Comparison of ENCODE assay signal across 8 cellular contexts in the genomic region with DNA sequence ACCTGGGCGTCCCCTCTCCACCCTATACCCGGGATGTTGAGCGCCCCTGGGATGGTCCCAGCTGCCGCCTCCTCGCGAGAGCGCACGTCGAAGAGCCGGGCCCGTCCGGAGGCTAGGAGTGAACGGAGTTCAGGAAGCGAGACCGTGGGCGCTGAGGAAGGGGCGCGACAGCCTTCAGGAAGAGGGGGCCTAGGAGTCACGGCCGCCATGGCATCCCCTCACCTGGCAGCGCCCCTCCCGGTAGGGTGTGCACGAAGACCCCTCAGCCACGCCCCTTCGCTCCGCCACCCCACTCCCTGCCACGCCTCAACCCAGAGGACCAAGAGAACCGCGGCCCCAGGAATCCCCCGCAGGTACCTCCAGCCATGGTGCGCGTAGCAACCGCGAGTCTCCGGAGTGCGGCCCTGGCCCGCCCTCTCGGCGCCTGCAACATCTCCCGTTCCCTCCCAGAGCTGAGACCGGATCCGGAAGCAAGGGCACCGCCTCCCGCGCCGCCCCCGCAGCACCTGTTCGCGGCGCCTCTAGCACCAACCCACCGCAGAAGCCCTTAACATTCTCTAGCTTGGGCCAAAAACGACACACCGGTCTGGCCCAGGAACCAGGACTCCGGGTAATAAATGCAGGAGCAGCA. TPM values are rescaled to one million over a fixed set of nuclear protein-coding genes. Genes with fewer than 3 reads are reported as not detected.
DNase-seq lines count a peak whose midpoint lies in the region; ATAC-seq and TF ChIP-seq lines count a peak whose summit lies in the region.

TSTD1 (minus strand) TSS at position 442 of the 631 bp plus-strand sequence; CDS start at position 367, 75 bp downstream.

- peak within 1 kb of the TSS; percentile 59 for H3K9ac ChIP-seq in endodermal cell (ENCODE audit: extremely low read depth, low read length, poor library complexity, severe bottlenecking)

- H3K9me3 Mint-ChIP-seq in endodermal cell: no peaks in the 10 kb centered on the region
- H3K9me3 Mint-ChIP-seq in naive B cell: peaks cover 0 to 1% (median 0%) of the 10 kb centered on the region in 7 donors

- H3K9me3 ChIP-seq in endodermal cell (ENCODE audit: control insufficient read depth, low read length): no peaks in the 10 kb centered on the region

- ATAC-seq in GM18511 (IDR thresholded peaks at IDR 0.05; ENCODE audit: unreplicated experiment) (peak; percentile 88), HG02973 (IDR thresholded peaks at IDR 0.05; ENCODE audit: unreplicated experiment) (peak; percentile 84), naive B cell (ENCODE audit: low read depth in 2 of 2) (peak; percentile 91 to 92)

- H3K27ac Mint-ChIP-seq in endodermal cell: peak within 1 kb of the TSS; percentile 88
- H3K27ac Mint-ChIP-seq in naive B cell: peak within 1 kb of the TSS; percentile 82 to 98 (median 96)

- peaks cover 40% of the 10 kb centered on the region for H3K36me3 ChIP-seq in endodermal cell (ENCODE audit: control insufficient read depth, insufficient read depth, low read length)

- no peaks in the 10 kb centered on the region for H3K27me3 ChIP-seq in endodermal cell (ENCODE audit: control insufficient read depth, insufficient read depth, low read length, poor library complexity, severe bottlenecking)

- peak within 1 kb of the TSS; percentile 91 for H3K4me3 ChIP-seq in endodermal cell (ENCODE audit: low read length)

- POLR2A ChIA-PET in activated CD8-positive, alpha-beta memory T cell treated with anti-CD3 and anti-CD28 coated beads for 36 hours (lab: Charles Lee): interaction anchor here (0.7 to 1.7 kb wide), 6 partner anchors 8 to 94 kb away, joined by 3 to 13 read pairs (median 4); partner anchors contain the start of genes DEDD and F11R

- CTCF ChIA-PET in activated CD8-positive, alpha-beta memory T cell treated with anti-CD3 and anti-CD28 coated beads for 36 hours (lab: Charles Lee): interaction anchor here (0.6 to 2.3 kb wide), 12 partner anchors 11 to 364 kb away, joined by 3 to 6 read pairs (median 4); partner anchors contain the start of genes F11R and KLHDC9

- H3K27me3 Mint-ChIP-seq in endodermal cell (ENCODE audit: insufficient read depth): no peaks in the 10 kb centered on the region
- H3K27me3 Mint-ChIP-seq in naive B cell: no peaks in the 10 kb centered on the region

- TF ChIP-seq CTCF in endodermal cell (conservative IDR thresholded peaks at IDR 0.05): peak; percentile 15

- peak; percentile 85 for DNase-seq in NCI-H2227 (lab: John Stamatoyannopoulos, UW; ENCODE audit: unreplicated experiment)
- DNase-seq in endodermal cell: peak; percentile 92
- peak; percentile 91 for DNase-seq in naive B cell
- peak; percentile 75 to 86 for DNase-seq in stimulated activated CD8-positive, alpha-beta memory T cell treated with anti-CD3 and anti-CD28 coated beads, Interleukin-7, amount 100 ng/mL, for 4 hours (ENCODE audit: low read depth in 2 of 2)
- DNase-seq in NCI-H446 treated with DMSO at 0.1 percent for 48 hours (lab: John Stamatoyannopoulos, UW): no peak

- peaks cover 12% of the 10 kb centered on the region for H3K4me1 Mint-ChIP-seq in endodermal cell
- peaks cover 27 to 68% (median 43%) of the 10 kb centered on the region in 3 donors for H3K4me1 Mint-ChIP-seq in naive B cell

- no peak within 1 kb of the TSS for H3K27ac ChIP-seq in endodermal cell (ENCODE audit: low read depth, low read length)

- peaks cover 6% of the 10 kb centered on the region for H3K4me1 ChIP-seq in endodermal cell (ENCODE audit: control insufficient read depth, insufficient read depth, low read length)

- H3K4me3 Mint-ChIP-seq in endodermal cell: peak within 1 kb of the TSS; percentile 87
- peak within 1 kb of the TSS; percentile 87 to 95 (median 94) for H3K4me3 Mint-ChIP-seq in naive B cell

- 4 to 18% methylated on average over 8 to 54 of the region's 54 CpGs for WGBS in endodermal cell (ENCODE audit: insufficient coverage in 1 of 2, insufficient read length in 1 of 2), 2 experiments

- H3K36me3 Mint-ChIP-seq in endodermal cell (ENCODE audit: low read depth) (peaks cover 42% of the 10 kb centered on the region), naive B cell (peaks cover 5 to 23% of the 10 kb centered on the region in 2 donors)

RNA-seq across cellular contexts. Expression of gene TSTD1, which starts in this region (rescaled TPM):
- 10 to 100 TPM; 40.9 to 43.2 TPM for total RNA-seq in activated CD8-positive, alpha-beta memory T cell treated with anti-CD3 and anti-CD28 coated beads for 36 hours
- total RNA-seq in endodermal cell: 10 to 100 TPM; 59.1 to 76.4 TPM
- 45.6 TPM for polyA plus RNA-seq in endodermal cell (2013, experiment 1 of 2)
- 41.6 TPM for polyA plus RNA-seq in endodermal cell (2013, experiment 2 of 2)
- polyA plus RNA-seq in naive B cell (ENCODE audit: low read depth in 6 of 6): 100 to 1,000 TPM; 477 to 790 (median 657) TPM
